8 cellular contexts compared by ENCODE assay signal in genomic region chr19:18683955-18684641, GRCh38. TPM values are rescaled to one million over a fixed set of nuclear protein-coding genes. Genes with fewer than 3 reads are reported as not detected.
DNase-seq lines count a peak whose midpoint lies in the region; ATAC-seq and TF ChIP-seq lines count a peak whose summit lies in the region.

No MANE protein-coding gene starts in this region.

- H3K4me3 ChIP-seq in choroid plexus epithelial cell (ENCODE audit: low read depth, low read length): peak overlapping the region; percentile 88

- no peak for ATAC-seq in natural killer cell treated with Interleukin-12 subunit alpha and Interleukin-12 subunit beta and Interleukin-15 and Interleukin-18, amount 100 ng/mL, for 72 hours

- peak overlapping the region; percentile 26 to 88 (median 78) for H3K4me3 Mint-ChIP-seq in IgD-negative memory B cell
- H3K4me3 Mint-ChIP-seq in natural killer cell treated with Interleukin-12 subunit alpha and Interleukin-12 subunit beta and Interleukin-15 and Interleukin-18, amount 100 ng/mL, for 72 hours: peak overlapping the region; percentile 91

- H3K4me1 Mint-ChIP-seq in IgD-negative memory B cell: peaks cover 0 to 16% (median 13%) of the 10 kb centered on the region in 3 donors
- peaks cover 7 to 18% of the 10 kb centered on the region in 2 donors for H3K4me1 Mint-ChIP-seq in natural killer cell treated with Interleukin-12 subunit alpha and Interleukin-12 subunit beta and Interleukin-15 and Interleukin-18, amount 100 ng/mL, for 72 hours (ENCODE audit: low read depth in 2 of 2)

- no peaks in the 10 kb centered on the region for H3K27me3 Mint-ChIP-seq in IgD-negative memory B cell
- no peaks in the 10 kb centered on the region for H3K27me3 Mint-ChIP-seq in natural killer cell treated with Interleukin-12 subunit alpha and Interleukin-12 subunit beta and Interleukin-15 and Interleukin-18, amount 100 ng/mL, for 72 hours

- no peaks in the 10 kb centered on the region for H3K9me3 Mint-ChIP-seq in IgD-negative memory B cell
- no peaks in the 10 kb centered on the region for H3K9me3 Mint-ChIP-seq in natural killer cell treated with Interleukin-12 subunit alpha and Interleukin-12 subunit beta and Interleukin-15 and Interleukin-18, amount 100 ng/mL, for 72 hours

- peaks cover 2% of the 10 kb centered on the region for H3K36me3 Mint-ChIP-seq in IgD-negative memory B cell
- no peaks in the 10 kb centered on the region for H3K36me3 Mint-ChIP-seq in natural killer cell treated with Interleukin-12 subunit alpha and Interleukin-12 subunit beta and Interleukin-15 and Interleukin-18, amount 100 ng/mL, for 72 hours

- no peak for TF ChIP-seq CTCF in choroid plexus epithelial cell (conservative IDR thresholded peaks at IDR 0.05; ENCODE audit: low read depth, low read length)

- DNase-seq in NCI-H748 (lab: John Stamatoyannopoulos, UW; ENCODE audit: unreplicated experiment): peak; percentile 12
- DNase-seq in NCI-H748 treated with DMSO at 0.1 percent for 48 hours (lab: John Stamatoyannopoulos, UW): no peak
- DNase-seq in choroid plexus epithelial cell (ENCODE audit: low read depth): no peak
- DNase-seq in natural killer cell treated with Interleukin-12 subunit alpha and Interleukin-12 subunit beta and Interleukin-15 and Interleukin-18, amount 100 ng/mL, for 72 hours (ENCODE audit: low spot score): no peak
- no peak for DNase-seq in OCI-M2 (lab: John Stamatoyannopoulos, UW; ENCODE audit: unreplicated experiment)
- DNase-seq in GDM1 (lab: John Stamatoyannopoulos, UW): no peak
- no peak for DNase-seq in RKO (ENCODE audit: low spot score)

- H3K27ac Mint-ChIP-seq in IgD-negative memory B cell: peak overlapping the region; percentile 76 to 89 (median 76)
- peak overlapping the region; percentile 67 to 69 for H3K27ac Mint-ChIP-seq in natural killer cell treated with Interleukin-12 subunit alpha and Interleukin-12 subunit beta and Interleukin-15 and Interleukin-18, amount 100 ng/mL, for 72 hours

RNA-seq across cellular contexts. Expression of gene CRTC1, which starts 0.6 kb away (rescaled TPM):
- polyA plus RNA-seq in IgD-negative memory B cell: 1.7 TPM
- 1 to 10 TPM; 7.6 to 9.3 TPM for total RNA-seq in natural killer cell treated with Interleukin-12 subunit alpha and Interleukin-12 subunit beta and Interleukin-15 and Interleukin-18, amount 100 ng/mL, for 72 hours

RNA-seq across cellular contexts. Expression of gene KLHL26, which starts 47.3 kb away (rescaled TPM):
- 3.2 TPM for polyA plus RNA-seq in IgD-negative memory B cell
- total RNA-seq in natural killer cell treated with Interleukin-12 subunit alpha and Interleukin-12 subunit beta and Interleukin-15 and Interleukin-18, amount 100 ng/mL, for 72 hours: 10 to 100 TPM; 11.6 to 18.3 TPM
